ENCODE assay signal across 8 cellular contexts in the genomic region with DNA sequence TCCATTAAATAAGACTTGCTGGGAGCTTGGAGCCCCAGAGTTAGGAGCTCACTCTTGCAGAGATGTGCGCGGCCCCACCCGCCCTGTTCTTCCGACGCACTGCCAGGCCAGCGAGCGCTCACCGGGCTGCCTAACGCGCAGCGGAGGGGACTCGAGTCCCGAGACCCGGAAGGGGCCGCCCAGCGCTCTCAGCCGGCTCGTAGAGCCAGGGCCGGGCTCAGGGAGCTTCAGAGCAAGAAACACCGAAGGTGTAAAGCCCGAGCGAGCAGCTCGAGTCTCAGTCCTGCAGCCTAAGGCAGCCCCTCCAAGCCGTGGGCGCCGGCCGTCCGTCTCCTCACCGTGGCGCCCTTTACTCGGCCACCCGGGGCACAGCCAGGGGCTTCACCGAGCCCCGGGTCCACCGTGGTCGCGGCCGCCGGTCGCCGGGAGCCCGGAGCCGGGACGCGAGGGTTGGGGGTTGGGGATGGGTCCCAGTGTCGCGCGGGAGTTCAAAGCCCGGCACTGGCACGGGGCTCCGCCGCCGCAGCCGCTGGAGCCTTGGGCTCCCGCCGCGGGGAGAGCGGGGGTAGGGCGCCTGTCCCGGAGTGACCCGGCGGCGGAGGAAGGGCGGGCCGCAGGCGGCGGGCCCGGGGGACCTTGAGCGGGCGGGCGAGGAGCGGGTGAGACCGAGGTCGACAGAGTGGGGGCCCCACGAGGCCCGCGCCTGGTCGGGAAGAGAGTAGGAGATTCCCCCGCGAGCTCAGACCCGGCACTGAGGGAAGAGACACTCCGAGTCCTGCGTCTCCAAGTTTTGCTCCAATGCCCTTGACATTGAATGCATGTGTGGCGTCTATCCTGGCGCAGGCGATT. TPM values are rescaled to one million over a fixed set of nuclear protein-coding genes. Genes with fewer than 3 reads are reported as not detected.
DNase-seq lines count a peak whose midpoint lies in the region; ATAC-seq, FAIRE-seq and TF ChIP-seq lines count a peak whose summit lies in the region.

No MANE protein-coding gene starts in this region.

- no peaks in the 10 kb centered on the region for H3K79me2 ChIP-seq in astrocyte (ENCODE audit: insufficient read depth, low read length)

- H3K27ac ChIP-seq in astrocyte (ENCODE audit: low read depth, low read length) (no peak overlapping the region), prostate gland (peak overlapping the region; percentile 71 to 76)

- H3K27me3 Mint-ChIP-seq in astrocyte (ENCODE audit: low read depth, unreplicated experiment), result peaks cover 31% of the 10 kb centered on the region

- no peak for TF ChIP-seq CTCF in astrocyte (IDR thresholded peaks at IDR 0.05; ENCODE audit: insufficient read depth, low read depth, low read length)
- peak in 2 of 4 experiments; percentile 14 for TF ChIP-seq CTCF in prostate gland (IDR thresholded peaks at IDR 0.05)

- H4K20me1 ChIP-seq in astrocyte (ENCODE audit: insufficient read depth, low read length), result no peaks in the 10 kb centered on the region

- DNase-seq in Ammon's horn (ENCODE audit: low spot score) (peak; percentile 38), astrocyte (ENCODE audit: low read depth) (peak; percentile 23), hypothalamus (lab: John Stamatoyannopoulos, UW) (peak in 30 of 51 donors; percentile 2 to 66 (median 36)), prostate gland (ENCODE audit: low spot score) (peak; percentile 36)

- no peaks in the 10 kb centered on the region for H3K9me3 Mint-ChIP-seq in astrocyte (ENCODE audit: unreplicated experiment)

- no peaks in the 10 kb centered on the region for H3K36me3 Mint-ChIP-seq in astrocyte (ENCODE audit: low read depth, unreplicated experiment)

- H3K9me3 ChIP-seq in astrocyte (ENCODE audit: insufficient read depth, low read depth, low read length) (no peaks in the 10 kb centered on the region), prostate gland (no peaks in the 10 kb centered on the region)

- no peak for TF ChIP-seq POLR2A in prostate gland (IDR thresholded peaks at IDR 0.05)

- H3K27ac Mint-ChIP-seq in astrocyte (ENCODE audit: unreplicated experiment), result no peak overlapping the region

- peak overlapping the region; percentile 57 for H3K9ac ChIP-seq in astrocyte (ENCODE audit: low read length)

- no peak for FAIRE-seq in astrocyte (lab: Jason Lieb, UNC)

- ATAC-seq in HG03354 (IDR thresholded peaks at IDR 0.05; ENCODE audit: poor library complexity, severe bottlenecking, unreplicated experiment) (peak; percentile 44), HG03196 (IDR thresholded peaks at IDR 0.05; ENCODE audit: unreplicated experiment) (no peak), HG02938 (IDR thresholded peaks at IDR 0.05; ENCODE audit: unreplicated experiment) (no peak), HG02610 (IDR thresholded peaks at IDR 0.05; ENCODE audit: unreplicated experiment) (no peak)

- H3K4me1 ChIP-seq in astrocyte (ENCODE audit: insufficient read depth, low read length) (no peaks in the 10 kb centered on the region), prostate gland (replicated peaks) (no peaks in the 10 kb centered on the region)

- intact Hi-C loops in prostate gland (cut with DNase I), result loop anchor here (10.0 kb wide), 1 partner anchor 163 kb away; no protein-coding TSS in a partner anchor

- H3K4me3 Mint-ChIP-seq in astrocyte (ENCODE audit: unreplicated experiment), result peak overlapping the region; percentile 78

- H3K4me3 ChIP-seq in astrocyte (ENCODE audit: insufficient read depth, low read depth, low read length) (peak overlapping the region; percentile 57), prostate gland (peak overlapping the region; percentile 62 to 74)

- under 1% methylated on average over 43 of the region's 86 CpGs for WGBS in prostate gland

- peak overlapping the region; percentile 88 for H3K4me2 ChIP-seq in astrocyte (ENCODE audit: low read length)

- peak overlapping the region; percentile 83 for H2AFZ ChIP-seq in astrocyte (ENCODE audit: low read depth, low read length)

- peaks cover 6% of the 10 kb centered on the region for H3K4me1 Mint-ChIP-seq in astrocyte (ENCODE audit: low read depth, unreplicated experiment)

- peaks cover 23% of the 10 kb centered on the region for H3K27me3 ChIP-seq in astrocyte (ENCODE audit: insufficient read depth, low read length)
- H3K27me3 ChIP-seq in prostate gland (replicated peaks; ENCODE audit: insufficient read depth), result no peaks in the 10 kb centered on the region

- H3K36me3 ChIP-seq in astrocyte (ENCODE audit: insufficient read depth, low read length) (no peaks in the 10 kb centered on the region), prostate gland (no peaks in the 10 kb centered on the region)

RNA-seq across cellular contexts. Expression of gene THRB, which starts 26.9 kb away (rescaled TPM):
- total RNA-seq in astrocyte, result 6.8 and 8.5 TPM in 2 replicates
- 10 to 100 TPM; 13.0 to 39.6 TPM for total RNA-seq in prostate gland
